ENCODE assay signal across 1 cellular context in genomic region chr9:37990404-37991015, GRCh38.
TF ChIP-seq lines count a peak whose summit lies in the region.

No MANE protein-coding gene starts in this region.

TF ChIP-seq in GM12878, 131 proteins besides CTCF, POLR2A, EP300 and RAD21 (continued from another document):
- TF ChIP-seq ZNF592 (IDR thresholded peaks at IDR 0.05) (no peak), MEF2A (IDR thresholded peaks at IDR 0.05; ENCODE audit: insufficient read depth, low read depth, low read length) (0 out of 2 replicates have a peak, but pooled peaks have one; percentile 50), ELK1 (IDR thresholded peaks at IDR 0.05; ENCODE audit: low read depth, low read length) (no peak), NFIC (IDR thresholded peaks at IDR 0.05; ENCODE audit: low read depth, low read length) (no peak), ZBED1 (IDR thresholded peaks at IDR 0.05; ENCODE audit: borderline replicate concordance) (no peak), ZNF384 (IDR thresholded peaks at IDR 0.05; ENCODE audit: borderline replicate concordance, low read depth, low read length) (peak; percentile 14; the same call in 1 of the 2 replicates), STAT1 (conservative IDR thresholded peaks at IDR 0.05) (no peak), ZNF622 (IDR thresholded peaks at IDR 0.05) (no peak)
